1 cellular context compared by ENCODE assay signal in the genomic region with DNA sequence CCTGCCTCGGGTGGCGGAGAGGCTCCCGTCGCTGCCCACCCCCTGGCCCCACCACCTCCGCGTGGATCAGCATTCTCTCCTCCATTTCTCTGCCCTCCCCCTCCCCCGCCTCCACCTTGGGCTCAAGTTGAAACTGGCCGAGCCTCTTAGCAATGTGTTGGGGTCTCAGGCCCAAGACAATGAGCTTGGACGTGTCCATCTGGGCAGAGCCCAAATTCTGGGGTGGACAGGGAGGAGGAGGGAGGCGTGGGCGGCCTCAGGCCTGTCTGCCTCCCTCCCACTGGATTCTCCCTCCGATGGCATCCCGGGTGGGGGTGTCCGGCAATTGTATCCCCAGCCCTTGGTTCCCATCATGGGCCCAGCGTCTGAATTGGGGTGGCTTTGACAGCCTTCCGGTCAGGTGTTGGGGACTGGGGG.
TF ChIP-seq lines count a peak whose summit lies in the region.

No MANE protein-coding gene starts in this region.

TF ChIP-seq in HEK293, 187 proteins besides CTCF, POLR2A, EP300 and RAD21 (continued from another document):
- TF ChIP-seq, protein P1, sequence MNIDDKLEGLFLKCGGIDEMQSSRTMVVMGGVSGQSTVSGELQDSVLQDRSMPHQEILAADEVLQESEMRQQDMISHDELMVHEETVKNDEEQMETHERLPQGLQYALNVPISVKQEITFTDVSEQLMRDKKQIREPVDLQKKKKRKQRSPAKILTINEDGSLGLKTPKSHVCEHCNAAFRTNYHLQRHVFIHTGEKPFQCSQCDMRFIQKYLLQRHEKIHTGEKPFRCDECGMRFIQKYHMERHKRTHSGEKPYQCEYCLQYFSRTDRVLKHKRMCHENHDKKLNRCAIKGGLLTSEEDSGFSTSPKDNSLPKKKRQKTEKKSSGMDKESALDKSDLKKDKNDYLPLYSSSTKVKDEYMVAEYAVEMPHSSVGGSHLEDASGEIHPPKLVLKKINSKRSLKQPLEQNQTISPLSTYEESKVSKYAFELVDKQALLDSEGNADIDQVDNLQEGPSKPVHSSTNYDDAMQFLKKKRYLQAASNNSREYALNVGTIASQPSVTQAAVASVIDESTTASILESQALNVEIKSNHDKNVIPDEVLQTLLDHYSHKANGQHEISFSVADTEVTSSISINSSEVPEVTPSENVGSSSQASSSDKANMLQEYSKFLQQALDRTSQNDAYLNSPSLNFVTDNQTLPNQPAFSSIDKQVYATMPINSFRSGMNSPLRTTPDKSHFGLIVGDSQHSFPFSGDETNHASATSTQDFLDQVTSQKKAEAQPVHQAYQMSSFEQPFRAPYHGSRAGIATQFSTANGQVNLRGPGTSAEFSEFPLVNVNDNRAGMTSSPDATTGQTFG (tag by site-specific recombination; IDR thresholded peaks at IDR 0.05; ENCODE audit: borderline replicate concordance): no peak
- TF ChIP-seq ZNF785 (tag by site-specific recombination; IDR thresholded peaks at IDR 0.05): no peak
- TF ChIP-seq ZNF146 (tag by site-specific recombination; IDR thresholded peaks at IDR 0.05): no peak
- no peak for TF ChIP-seq ZNF626 (tag by site-specific recombination; IDR thresholded peaks at IDR 0.05)
- no peak for TF ChIP-seq ZNF114 (tag by site-specific recombination; IDR thresholded peaks at IDR 0.05)
- TF ChIP-seq IKZF3 (tag by site-specific recombination; IDR thresholded peaks at IDR 0.05): 0 out of 2 replicates have a peak, but pooled peaks have one; percentile 28
- TF ChIP-seq, protein P2, sequence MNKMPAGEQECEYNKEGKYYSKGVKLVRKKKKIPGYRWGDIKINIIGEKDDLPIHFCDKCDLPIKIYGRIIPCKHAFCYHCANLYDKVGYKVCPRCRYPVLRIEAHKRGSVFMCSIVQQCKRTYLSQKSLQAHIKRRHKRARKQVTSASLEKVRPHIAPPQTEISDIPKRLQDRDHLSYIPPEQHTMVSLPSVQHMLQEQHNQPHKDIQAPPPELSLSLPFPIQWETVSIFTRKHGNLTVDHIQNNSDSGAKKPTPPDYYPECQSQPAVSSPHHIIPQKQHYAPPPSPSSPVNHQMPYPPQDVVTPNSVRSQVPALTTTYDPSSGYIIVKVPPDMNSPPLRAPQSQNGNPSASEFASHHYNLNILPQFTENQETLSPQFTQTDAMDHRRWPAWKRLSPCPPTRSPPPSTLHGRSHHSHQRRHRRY (tag by site-specific recombination; IDR thresholded peaks at IDR 0.05): no peak
- no peak for TF ChIP-seq HOXD13 (CRISPR knock-in tag; IDR thresholded peaks at IDR 0.05; ENCODE audit: borderline replicate concordance)
- peak; percentile 46 for TF ChIP-seq ZFHX2 (tag by site-specific recombination; conservative IDR thresholded peaks at IDR 0.05)
- no peak for TF ChIP-seq ZNF571 (tag by site-specific recombination; IDR thresholded peaks at IDR 0.05)
- TF ChIP-seq ZNF768 (tag by site-specific recombination; IDR thresholded peaks at IDR 0.05): no peak
- TF ChIP-seq, protein P3, sequence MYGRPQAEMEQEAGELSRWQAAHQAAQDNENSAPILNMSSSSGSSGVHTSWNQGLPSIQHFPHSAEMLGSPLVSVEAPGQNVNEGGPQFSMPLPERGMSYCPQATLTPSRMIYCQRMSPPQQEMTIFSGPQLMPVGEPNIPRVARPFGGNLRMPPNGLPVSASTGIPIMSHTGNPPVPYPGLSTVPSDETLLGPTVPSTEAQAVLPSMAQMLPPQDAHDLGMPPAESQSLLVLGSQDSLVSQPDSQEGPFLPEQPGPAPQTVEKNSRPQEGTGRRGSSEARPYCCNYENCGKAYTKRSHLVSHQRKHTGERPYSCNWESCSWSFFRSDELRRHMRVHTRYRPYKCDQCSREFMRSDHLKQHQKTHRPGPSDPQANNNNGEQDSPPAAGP (tag by site-specific recombination; IDR thresholded peaks at IDR 0.05): no peak
- TF ChIP-seq ZNF169 (tag by site-specific recombination; IDR thresholded peaks at IDR 0.05): no peak
- TF ChIP-seq ZFP69B (tag by site-specific recombination; IDR thresholded peaks at IDR 0.05): no peak
- TF ChIP-seq ZNF423 (tag by site-specific recombination; IDR thresholded peaks at IDR 0.05): no peak
- no peak for TF ChIP-seq TCF7L2 (IDR thresholded peaks at IDR 0.05; ENCODE audit: borderline replicate concordance, low read depth, low read length)
- TF ChIP-seq, protein P4, sequence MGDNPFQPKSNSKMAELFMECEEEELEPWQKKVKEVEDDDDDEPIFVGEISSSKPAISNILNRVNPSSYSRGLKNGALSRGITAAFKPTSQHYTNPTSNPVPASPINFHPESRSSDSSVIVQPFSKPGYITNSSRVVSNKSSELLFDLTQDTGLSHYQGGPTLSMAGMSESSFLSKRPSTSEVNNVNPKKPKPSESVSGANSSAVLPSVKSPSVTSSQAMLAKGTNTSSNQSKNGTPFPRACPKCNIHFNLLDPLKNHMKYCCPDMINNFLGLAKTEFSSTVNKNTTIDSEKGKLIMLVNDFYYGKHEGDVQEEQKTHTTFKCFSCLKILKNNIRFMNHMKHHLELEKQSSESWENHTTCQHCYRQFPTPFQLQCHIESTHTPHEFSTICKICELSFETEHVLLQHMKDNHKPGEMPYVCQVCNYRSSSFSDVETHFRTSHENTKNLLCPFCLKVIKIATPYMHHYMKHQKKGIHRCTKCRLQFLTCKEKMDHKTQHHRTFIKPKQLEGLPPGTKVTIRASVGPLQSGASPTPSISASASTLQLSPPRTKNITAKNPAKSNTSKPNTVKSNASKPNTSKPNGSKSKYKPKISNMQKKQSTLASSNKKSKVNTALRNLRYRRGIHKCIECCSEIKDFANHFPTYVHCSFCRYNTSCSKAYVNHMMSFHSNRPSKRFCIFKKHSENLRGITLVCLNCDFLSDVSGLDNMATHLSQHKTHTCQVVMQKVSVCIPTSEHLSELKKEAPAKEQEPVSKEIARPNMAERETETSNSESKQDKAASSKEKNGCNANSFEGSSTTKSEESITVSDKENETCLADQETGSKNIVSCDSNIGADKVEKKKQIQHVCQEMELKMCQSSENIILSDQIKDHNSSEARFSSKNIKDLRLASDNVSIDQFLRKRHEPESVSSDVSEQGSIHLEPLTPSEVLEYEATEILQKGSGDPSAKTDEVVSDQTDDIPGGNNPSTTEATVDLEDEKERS (tag by site-specific recombination; IDR thresholded peaks at IDR 0.05): no peak
- no peak for TF ChIP-seq ZFP41 (tag by site-specific recombination; IDR thresholded peaks at IDR 0.05; ENCODE audit: borderline replicate concordance)
- TF ChIP-seq ZNF324 (tag by site-specific recombination; IDR thresholded peaks at IDR 0.05): no peak
- TF ChIP-seq, protein P5, sequence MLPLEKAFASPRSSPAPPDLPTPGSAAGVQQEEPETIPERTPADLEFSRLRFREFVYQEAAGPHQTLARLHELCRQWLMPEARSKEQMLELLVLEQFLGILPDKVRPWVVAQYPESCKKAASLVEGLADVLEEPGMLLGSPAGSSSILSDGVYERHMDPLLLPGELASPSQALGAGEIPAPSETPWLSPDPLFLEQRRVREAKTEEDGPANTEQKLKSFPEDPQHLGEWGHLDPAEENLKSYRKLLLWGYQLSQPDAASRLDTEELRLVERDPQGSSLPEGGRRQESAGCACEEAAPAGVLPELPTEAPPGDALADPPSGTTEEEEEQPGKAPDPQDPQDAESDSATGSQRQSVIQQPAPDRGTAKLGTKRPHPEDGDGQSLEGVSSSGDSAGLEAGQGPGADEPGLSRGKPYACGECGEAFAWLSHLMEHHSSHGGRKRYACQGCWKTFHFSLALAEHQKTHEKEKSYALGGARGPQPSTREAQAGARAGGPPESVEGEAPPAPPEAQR (tag by site-specific recombination; IDR thresholded peaks at IDR 0.05): no peak
- TF ChIP-seq ZNF747 (tag by site-specific recombination; IDR thresholded peaks at IDR 0.05): no peak
- TF ChIP-seq ZNF302 (tag by site-specific recombination; IDR thresholded peaks at IDR 0.05; ENCODE audit: low read depth): no peak
- no peak for TF ChIP-seq ZNF777 (tag by site-specific recombination; IDR thresholded peaks at IDR 0.05; ENCODE audit: borderline replicate concordance)
- no peak for TF ChIP-seq ZNF132 (tag by site-specific recombination; IDR thresholded peaks at IDR 0.05; ENCODE audit: borderline replicate concordance)
- no peak for TF ChIP-seq ZNF596 (tag by site-specific recombination; IDR thresholded peaks at IDR 0.05)
- no peak for TF ChIP-seq ZNF623 (tag by site-specific recombination; IDR thresholded peaks at IDR 0.05)
- TF ChIP-seq, protein P6, sequence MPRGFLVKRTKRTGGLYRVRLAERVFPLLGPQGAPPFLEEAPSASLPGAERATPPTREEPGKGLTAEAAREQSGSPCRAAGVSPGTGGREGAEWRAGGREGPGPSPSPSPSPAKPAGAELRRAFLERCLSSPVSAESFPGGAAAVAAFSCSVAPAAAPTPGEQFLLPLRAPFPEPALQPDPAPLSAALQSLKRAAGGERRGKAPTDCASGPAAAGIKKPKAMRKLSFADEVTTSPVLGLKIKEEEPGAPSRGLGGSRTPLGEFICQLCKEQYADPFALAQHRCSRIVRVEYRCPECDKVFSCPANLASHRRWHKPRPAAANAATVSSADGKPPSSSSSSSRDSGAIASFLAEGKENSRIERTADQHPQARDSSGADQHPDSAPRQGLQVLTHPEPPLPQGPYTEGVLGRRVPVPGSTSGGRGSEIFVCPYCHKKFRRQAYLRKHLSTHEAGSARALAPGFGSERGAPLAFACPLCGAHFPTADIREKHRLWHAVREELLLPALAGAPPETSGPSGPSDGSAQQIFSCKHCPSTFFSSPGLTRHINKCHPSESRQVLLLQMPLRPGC (tag by site-specific recombination; IDR thresholded peaks at IDR 0.05): no peak
- TF ChIP-seq EGR2 (tag by site-specific recombination; IDR thresholded peaks at IDR 0.05; ENCODE audit: low read depth): 0 out of 2 replicates have a peak, but pooled peaks have one; percentile 27
TF ChIP-seq in HEK293: peak in this region for 4.
